24 cellular contexts compared by ENCODE assay signal in genomic region chr17:80386341-80386740, GRCh38.
"Had no signal": no experiment of that assay in that cellular context is flagged by ENCODE, and none has a peak within 500 bp of the region (broad histone marks: within the 10 kb centered on the region; RNA-seq: fewer than 3 reads in every experiment).

No MANE protein-coding gene starts in this region.

- H3K4me1 Mint-ChIP-seq: WTC11 had no signal

- H3K4me3 Mint-ChIP-seq: activated T-cell treated with anti-CD3 and anti-CD28 coated beads, Interleukin-2, amount 50 U/mL, for 4 hours; nephron; WTC11 had no signal

- DNase-seq: activated CD4-positive, alpha-beta T cell treated with anti-CD3 and anti-CD28 coated beads for 4 hours; activated CD4-positive, alpha-beta T cell treated with anti-CD3 and anti-CD28 coated beads, Interleukin-2, amount 50 U/mL, for 48 hours; activated gamma-delta T cell; activated T-cell treated with anti-CD3 and anti-CD28 coated beads, Interleukin-2, amount 50 U/mL, for 4 hours; anterior cingulate cortex; body of pancreas; effector memory CD4-positive, alpha-beta T cell; foreskin keratinocyte; hippocampal formation; left ventricle myocardium inferior; midbrain; nucleus accumbens; posterior cingulate gyrus; retina; Right ventricle myocardium superior; stimulated activated CD4-positive, alpha-beta T cell treated with anti-CD3 and anti-CD28 coated beads, Interleukin-2, amount 100 ng/mL, for 48 hours; stimulated activated CD8-positive, alpha-beta memory T cell treated with anti-CD3 and anti-CD28 coated beads, Interleukin-4, amount 100 ng/mL, for 48 hours; stimulated activated naive CD4-positive, alpha-beta T cell treated with Interleukin-2 at 50 U/mL for 16 hours; substantia nigra; T1000; thyroid gland; upper lobe of right lung had no signal

- ATAC-seq: activated T-cell treated with anti-CD3 and anti-CD28 coated beads, Interleukin-2, amount 50 U/mL, for 4 hours; body of pancreas; foreskin keratinocyte; upper lobe of right lung; WTC11 had no signal

- H3K9me3 Mint-ChIP-seq: activated T-cell treated with anti-CD3 and anti-CD28 coated beads, Interleukin-2, amount 50 U/mL, for 4 hours; nephron; WTC11 had no signal

- H3K27ac Mint-ChIP-seq: nephron, WTC11 had no signal
